In genomic region chr3:73036694-73037368, GRCh38 we compare ENCODE assay signal across 3 cellular contexts.
TF ChIP-seq lines count a peak whose summit lies in the region.

No MANE protein-coding gene starts in this region.

TF ChIP-seq in HepG2, 621 proteins besides CTCF, POLR2A, EP300 and RAD21:
- TF ChIP-seq HHEX (CRISPR knock-in tag; IDR thresholded peaks at IDR 0.05): no peak
- no peak for TF ChIP-seq CENPBD1 (CRISPR knock-in tag; IDR thresholded peaks at IDR 0.05; ENCODE audit: borderline replicate concordance, low read depth)
TF ChIP-seq in HepG2: peak in this region for 0.

TF ChIP-seq in WTC11, 78 proteins besides CTCF, POLR2A, EP300 and RAD21:
- no peak for TF ChIP-seq GRHL2 (CRISPR knock-in tag; IDR thresholded peaks at IDR 0.05; ENCODE audit: insufficient replicate concordance, severe bottlenecking)
- TF ChIP-seq ATF3 (CRISPR knock-in tag; conservative IDR thresholded peaks at IDR 0.05): no peak
- no peak for TF ChIP-seq ATF1 (CRISPR knock-in tag; IDR thresholded peaks at IDR 0.05)
- no peak for TF ChIP-seq TEAD4 (CRISPR knock-in tag; IDR thresholded peaks at IDR 0.05)
- no peak for TF ChIP-seq ZNF396 (CRISPR knock-in tag; IDR thresholded peaks at IDR 0.05; ENCODE audit: borderline replicate concordance)
- TF ChIP-seq PREB (CRISPR knock-in tag; IDR thresholded peaks at IDR 0.05; ENCODE audit: borderline replicate concordance): no peak
- no peak for TF ChIP-seq JUN (CRISPR knock-in tag; IDR thresholded peaks at IDR 0.05)
- no peak for TF ChIP-seq ZBTB43 (CRISPR knock-in tag; IDR thresholded peaks at IDR 0.05)
- TF ChIP-seq HMGXB4 (CRISPR knock-in tag; IDR thresholded peaks at IDR 0.05): no peak
- TF ChIP-seq MXD4 (CRISPR knock-in tag; IDR thresholded peaks at IDR 0.05; ENCODE audit: borderline replicate concordance): no peak
- no peak for TF ChIP-seq CBFB (CRISPR knock-in tag; IDR thresholded peaks at IDR 0.05; ENCODE audit: low read depth)
- TF ChIP-seq AR (CRISPR knock-in tag; IDR thresholded peaks at IDR 0.05): no peak

TF ChIP-seq in HEK293T, 16 proteins besides CTCF, POLR2A, EP300 and RAD21:
- no peak for TF ChIP-seq NFRKB (IDR thresholded peaks at IDR 0.05)
- no peak for TF ChIP-seq SP1 (IDR thresholded peaks at IDR 0.05)
- no peak for TF ChIP-seq SUZ12 (IDR thresholded peaks at IDR 0.05)
- TF ChIP-seq FOXA1 (IDR thresholded peaks at IDR 0.05): no peak
- no peak for TF ChIP-seq CTBP1 (IDR thresholded peaks at IDR 0.05; ENCODE audit: borderline replicate concordance)
- TF ChIP-seq ELF4 (IDR thresholded peaks at IDR 0.05): no peak
- TF ChIP-seq HDGF (IDR thresholded peaks at IDR 0.05; ENCODE audit: borderline replicate concordance): no peak
- no peak for TF ChIP-seq LEF1 (IDR thresholded peaks at IDR 0.05; ENCODE audit: borderline replicate concordance)
- TF ChIP-seq FOXK2 (IDR thresholded peaks at IDR 0.05): no peak
- TF ChIP-seq BHLHE40 (IDR thresholded peaks at IDR 0.05; ENCODE audit: borderline replicate concordance): no peak
- TF ChIP-seq L3MBTL2 (conservative IDR thresholded peaks at IDR 0.05): no peak
- TF ChIP-seq TARDBP (IDR thresholded peaks at IDR 0.05): no peak
- TF ChIP-seq PKNOX1 (IDR thresholded peaks at IDR 0.05): no peak
- TF ChIP-seq ZNF384 (IDR thresholded peaks at IDR 0.05): no peak
- no peak for TF ChIP-seq ARNT (IDR thresholded peaks at IDR 0.05)
- TF ChIP-seq FOXM1 (IDR thresholded peaks at IDR 0.05; ENCODE audit: borderline replicate concordance): no peak
